8 cellular contexts compared by ENCODE assay signal in genomic region chr9:110148384-110148783, GRCh38. TPM values are rescaled to one million over a fixed set of nuclear protein-coding genes. Genes with fewer than 3 reads are reported as not detected.
DNase-seq lines count a peak whose midpoint lies in the region; ATAC-seq and TF ChIP-seq lines count a peak whose summit lies in the region.

No MANE protein-coding gene starts in this region.

- TF ChIP-seq POLR2A in Peyer's patch (IDR thresholded peaks at IDR 0.05), result no peak

- H3K4me3 ChIP-seq in Peyer's patch, result peak overlapping the region in 2 of 4 donors; percentile 6 to 38

- no peaks in the 10 kb centered on the region for H3K27me3 Mint-ChIP-seq in effector memory CD8-positive, alpha-beta T cell

- H3K4me1 Mint-ChIP-seq in effector memory CD8-positive, alpha-beta T cell (ENCODE audit: low read depth in 2 of 2), result peaks cover 30 to 53% of the 10 kb centered on the region in 2 donors

- H3K9me3 ChIP-seq in Peyer's patch, result no peaks in the 10 kb centered on the region

- peak overlapping the region; percentile 77 to 85 for H3K4me3 Mint-ChIP-seq in effector memory CD8-positive, alpha-beta T cell

- H3K27ac Mint-ChIP-seq in effector memory CD8-positive, alpha-beta T cell, result peak overlapping the region; percentile 86 to 95

- DNase-seq in Peyer's patch (peak in 2 of 3 donors; percentile 60 to 67), NCI-H1930 (lab: John Stamatoyannopoulos, UW) (no peak), GM03348 (ENCODE audit: low spot score) (no peak), iPS-NIHi11 (ENCODE audit: low spot score) (no peak)
- peak in 2 of 3 experiments; percentile 7 to 19 for DNase-seq in effector memory CD8-positive, alpha-beta T cell
- DNase-seq in stimulated activated CD4-positive, alpha-beta T cell treated with anti-CD3 and anti-CD28 coated beads, Interleukin-4, amount 100 ng/mL, for 48 hours (ENCODE audit: low read depth in 2 of 2), result peak; percentile 47 to 57

- peak overlapping the region; percentile 41 to 77 (median 48) for H3K27ac ChIP-seq in Peyer's patch

- no peaks in the 10 kb centered on the region for H3K36me3 ChIP-seq in Peyer's patch

- TF ChIP-seq CTCF in Peyer's patch (IDR thresholded peaks at IDR 0.05), result no peak

- peak; percentile 64 for ATAC-seq in GM18519 (IDR thresholded peaks at IDR 0.05; ENCODE audit: low FRiP score, unreplicated experiment)
- ATAC-seq in HG02623 (IDR thresholded peaks at IDR 0.05; ENCODE audit: unreplicated experiment), result peak; percentile 82
- peak; percentile 74 for ATAC-seq in effector memory CD8-positive, alpha-beta T cell (replicated peaks)

- no peaks in the 10 kb centered on the region for H3K9me3 Mint-ChIP-seq in effector memory CD8-positive, alpha-beta T cell

- H3K27me3 ChIP-seq in Peyer's patch, result no peaks in the 10 kb centered on the region

- peaks cover 0 to 21% (median 13%) of the 10 kb centered on the region in 4 donors for H3K4me1 ChIP-seq in Peyer's patch

- H3K36me3 Mint-ChIP-seq in effector memory CD8-positive, alpha-beta T cell (ENCODE audit: insufficient read depth), result no peaks in the 10 kb centered on the region

RNA-seq across cellular contexts. Expression of gene C9orf152, which starts 59.6 kb away (rescaled TPM):
- total RNA-seq in Peyer's patch, result 10 to 100 TPM in 2 of 4 donors, 1 to 10 TPM in 2; 9.2 to 12.8 (median 10.9) TPM

Comparison
In these comparisons a context has a peak if more than half of its experiments do, and no peak if none do; other contexts are left out.
1. DNase-seq: peak in Peyer's patch (2 of 3), effector memory CD8-positive, alpha-beta T cell (2 of 3) and stimulated activated CD4-positive, alpha-beta T cell treated with anti-CD3 and anti-CD28 coated beads, Interleukin-4, amount 100 ng/mL, for 48 hours (2 of 2); none in NCI-H1930 (0 of 2), GM03348 (single experiment) and iPS-NIHi11 (single experiment).
2. Peak in every context shown above with its lines, with median percentiles within 50 percentile points of each other: ATAC-seq.